Comparison of ENCODE assay signal across 1 cellular context in the genomic region with DNA sequence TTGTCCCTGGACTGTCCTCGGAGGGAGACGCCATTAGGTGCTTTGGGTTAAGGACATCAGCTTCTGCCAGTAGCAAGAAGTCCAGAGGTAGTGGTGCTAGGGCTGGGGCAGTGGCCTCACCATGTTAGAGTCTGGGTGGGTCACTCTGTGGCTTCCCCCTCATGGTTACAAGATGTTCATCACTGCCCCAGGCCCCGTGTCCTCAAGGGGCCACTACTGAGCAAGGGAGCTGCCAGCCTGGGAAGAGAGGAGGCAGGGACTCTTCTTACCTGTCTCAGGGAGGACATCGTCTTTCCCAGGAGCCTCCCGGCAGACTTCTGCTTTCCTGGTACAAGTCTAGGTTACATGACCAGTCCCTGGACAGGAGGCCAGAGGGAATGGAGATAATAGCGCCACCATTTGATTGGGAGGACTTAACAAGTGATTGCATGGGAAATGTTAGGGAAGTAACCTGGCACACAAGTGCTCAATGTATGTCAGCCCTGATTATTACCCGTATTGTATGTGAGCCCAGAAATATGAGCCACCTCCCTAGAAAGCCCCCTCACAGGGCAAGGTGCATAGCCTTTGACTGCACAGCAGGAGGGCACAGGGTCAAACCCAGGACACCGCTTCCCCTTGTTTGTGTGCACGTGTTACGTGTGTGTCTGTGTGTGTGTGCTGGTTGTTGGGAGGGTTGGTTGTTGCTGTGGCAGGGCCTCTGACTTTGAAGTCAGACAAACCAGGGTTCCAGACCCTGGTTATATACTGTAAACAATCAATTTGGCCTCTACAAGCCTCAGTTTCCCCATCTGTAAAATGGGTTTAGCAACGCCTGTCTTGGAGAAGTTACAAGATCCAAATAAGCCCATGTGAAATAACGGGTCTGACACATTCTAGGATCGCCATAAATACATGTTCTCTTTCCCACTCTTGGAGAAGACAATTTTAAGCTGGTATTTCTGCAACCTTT.
TF ChIP-seq lines count a peak whose summit lies in the region.

No MANE protein-coding gene starts in this region.

TF ChIP-seq in GM23338, 12 proteins besides CTCF, POLR2A, EP300 and RAD21 (continued from another document):
- TF ChIP-seq, protein P1, sequence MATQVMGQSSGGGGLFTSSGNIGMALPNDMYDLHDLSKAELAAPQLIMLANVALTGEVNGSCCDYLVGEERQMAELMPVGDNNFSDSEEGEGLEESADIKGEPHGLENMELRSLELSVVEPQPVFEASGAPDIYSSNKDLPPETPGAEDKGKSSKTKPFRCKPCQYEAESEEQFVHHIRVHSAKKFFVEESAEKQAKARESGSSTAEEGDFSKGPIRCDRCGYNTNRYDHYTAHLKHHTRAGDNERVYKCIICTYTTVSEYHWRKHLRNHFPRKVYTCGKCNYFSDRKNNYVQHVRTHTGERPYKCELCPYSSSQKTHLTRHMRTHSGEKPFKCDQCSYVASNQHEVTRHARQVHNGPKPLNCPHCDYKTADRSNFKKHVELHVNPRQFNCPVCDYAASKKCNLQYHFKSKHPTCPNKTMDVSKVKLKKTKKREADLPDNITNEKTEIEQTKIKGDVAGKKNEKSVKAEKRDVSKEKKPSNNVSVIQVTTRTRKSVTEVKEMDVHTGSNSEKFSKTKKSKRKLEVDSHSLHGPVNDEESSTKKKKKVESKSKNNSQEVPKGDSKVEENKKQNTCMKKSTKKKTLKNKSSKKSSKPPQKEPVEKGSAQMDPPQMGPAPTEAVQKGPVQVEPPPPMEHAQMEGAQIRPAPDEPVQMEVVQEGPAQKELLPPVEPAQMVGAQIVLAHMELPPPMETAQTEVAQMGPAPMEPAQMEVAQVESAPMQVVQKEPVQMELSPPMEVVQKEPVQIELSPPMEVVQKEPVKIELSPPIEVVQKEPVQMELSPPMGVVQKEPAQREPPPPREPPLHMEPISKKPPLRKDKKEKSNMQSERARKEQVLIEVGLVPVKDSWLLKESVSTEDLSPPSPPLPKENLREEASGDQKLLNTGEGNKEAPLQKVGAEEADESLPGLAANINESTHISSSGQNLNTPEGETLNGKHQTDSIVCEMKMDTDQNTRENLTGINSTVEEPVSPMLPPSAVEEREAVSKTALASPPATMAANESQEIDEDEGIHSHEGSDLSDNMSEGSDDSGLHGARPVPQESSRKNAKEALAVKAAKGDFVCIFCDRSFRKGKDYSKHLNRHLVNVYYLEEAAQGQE (IDR thresholded peaks at IDR 0.05; ENCODE audit: unreplicated experiment): no peak
- TF ChIP-seq STAT1 (IDR thresholded peaks at IDR 0.05; ENCODE audit: unreplicated experiment): no peak
- no peak for TF ChIP-seq EZH2 (IDR thresholded peaks at IDR 0.05; ENCODE audit: low read depth, unreplicated experiment)
- no peak for TF ChIP-seq NANOG (IDR thresholded peaks at IDR 0.05; ENCODE audit: borderline replicate concordance)
